22 cellular contexts compared by ENCODE assay signal in genomic region chr11:36012979-36013378, GRCh38.
A peak's percentile ranks its signal among the peaks of the same experiment; 100 is the strongest.
DNase-seq lines count a peak whose midpoint lies in the region; ATAC-seq and TF ChIP-seq lines count a peak whose summit lies in the region.
"Had no signal": no experiment of that assay in that cellular context is flagged by ENCODE, and none has a peak within 500 bp of the region (broad histone marks: within the 10 kb centered on the region; RNA-seq: fewer than 3 reads in every experiment).

No MANE protein-coding gene starts in this region.

- no peaks in the 10 kb centered on the region for H3K9me2 ChIP-seq in GM23248 (ENCODE audit: insufficient read depth)

- H3K27ac ChIP-seq in GM23248 (peak overlapping the region; percentile 59), osteoblast (ENCODE audit: low read depth, low read length) (peak overlapping the region; percentile 31), spleen (no peak overlapping the region)
- H3K27ac ChIP-seq: stomach, upper lobe of left lung, WERI-Rb-1 had no signal

- peak overlapping the region; percentile 50 for H3K4me3 ChIP-seq in GM23248
- peak overlapping the region; percentile 18 for H3K4me3 ChIP-seq in fibroblast of the aortic adventitia (ENCODE audit: low read depth, low read length)
- peak overlapping the region; percentile 37 for H3K4me3 ChIP-seq in osteoblast (ENCODE audit: insufficient read depth, low read length)
- no peak overlapping the region for H3K4me3 ChIP-seq in spleen
- H3K4me3 ChIP-seq: stomach, upper lobe of left lung had no signal

- H3K4me2 ChIP-seq in GM23248 (ENCODE audit: unreplicated experiment) = peak overlapping the region; percentile 71
- peak overlapping the region; percentile 60 for H3K4me2 ChIP-seq in osteoblast (ENCODE audit: insufficient read depth, low read length)

- intact Hi-C loops in spleen (cut with DNase I; ENCODE audit: low total_unique reads) = no loop called here

- H3K79me2 ChIP-seq in GM23248 (ENCODE audit: insufficient read depth) (no peaks in the 10 kb centered on the region), osteoblast (ENCODE audit: insufficient read depth, low read length) (peaks cover 17% of the 10 kb centered on the region)

- H2AFZ ChIP-seq in GM23248 (no peak overlapping the region), osteoblast (ENCODE audit: low read length) (no peak overlapping the region)

- H4K20me1 ChIP-seq in GM23248 (ENCODE audit: insufficient read depth) = no peaks in the 10 kb centered on the region
- H4K20me1 ChIP-seq in osteoblast (ENCODE audit: insufficient read depth, low read length) = no peaks in the 10 kb centered on the region

- peaks cover 48% of the 10 kb centered on the region for H3F3A ChIP-seq in GM23248 (ENCODE audit: insufficient read depth)

- peak overlapping the region; percentile 47 for H3K9ac ChIP-seq in GM23248

- peaks cover 50% of the 10 kb centered on the region for H3K4me1 ChIP-seq in GM23248 (ENCODE audit: insufficient read depth)
- H3K4me1 ChIP-seq in osteoblast (ENCODE audit: insufficient read depth, low read length) = peaks cover 50% of the 10 kb centered on the region
- peaks cover 0 to 5% (median 0%) of the 10 kb centered on the region in 6 donors for H3K4me1 ChIP-seq in spleen

- DNase-seq in GM23248 (peak; percentile 63), amniotic epithelial cell (ENCODE audit: low read depth) (peak; percentile 93), fibroblast of the aortic adventitia (ENCODE audit: low read depth) (peak; percentile 80), osteoblast (ENCODE audit: insufficient read length, low spot score, missing footprints) (no peak), spleen (no peak)
- DNase-seq: activated CD4-positive, alpha-beta T cell treated with anti-CD3 and anti-CD28 coated beads, Interleukin-2, amount 50 U/mL, for 1 hour; activated naive CD8-positive, alpha-beta T cell treated with anti-CD3 and anti-CD28 coated beads, Interleukin-2, amount 10 ng/mL, durations not matched to agents 7 days and 5 days; CD4-positive, alpha-beta T cell; DMS 273 treated with DMSO at 0.1 percent for 48 hours; islet precursor cell; naive thymus-derived CD4-positive, alpha-beta T cell; NCI-H1105; NCI-H2029 treated with DMSO at 0.1 percent for 48 hours; NCI-H446 treated with DMSO at 0.1 percent for 48 hours; occipital lobe; stomach; upper lobe of left lung; WERI-Rb-1 had no signal

- 77 to 82% methylated on average over 2 of the region's 2 CpGs for WGBS in GM23248 (ENCODE audit: low coverage in 1 of 2, low lambda C conversion rate in 2 of 2, missing lambda C conversion rate in 2 of 2), 2 experiments
- 87 to 96% (median 91%) methylated on average over 2 of the region's 2 CpGs for WGBS in spleen, 5 donors

- H3K9me3 ChIP-seq in GM23248 (ENCODE audit: low read depth) (no peaks in the 10 kb centered on the region), osteoblast (ENCODE audit: low read depth, low read length) (no peaks in the 10 kb centered on the region), spleen (no peaks in the 10 kb centered on the region)
- H3K9me3 ChIP-seq: stomach, upper lobe of left lung had no signal

- H3K36me3 ChIP-seq in GM23248 (ENCODE audit: low read depth) (no peaks in the 10 kb centered on the region), osteoblast (ENCODE audit: insufficient read depth, low read length) (no peaks in the 10 kb centered on the region), spleen (no peaks in the 10 kb centered on the region)
- H3K36me3 ChIP-seq: stomach, upper lobe of left lung, WERI-Rb-1 had no signal

- in situ Hi-C loops in GM23248 (cut with MboI) = no loop called here

- ATAC-seq in HG02884 (IDR thresholded peaks at IDR 0.05; ENCODE audit: unreplicated experiment) (no peak), HG03039 (IDR thresholded peaks at IDR 0.05; ENCODE audit: unreplicated experiment) (no peak)
- ATAC-seq: activated T-helper 17 cell treated with anti-CD3 and anti-CD28 coated beads, Interleukin-2, amount 50 U/mL, for 72 hours; HepG2; naive thymus-derived CD4-positive, alpha-beta T cell had no signal

- no peak for TF ChIP-seq POLR2A in spleen (IDR thresholded peaks at IDR 0.05)

- no peak for TF ChIP-seq CTCF in fibroblast of the aortic adventitia (IDR thresholded peaks at IDR 0.05; ENCODE audit: insufficient read depth, low read length)
- no peak for TF ChIP-seq CTCF in osteoblast (IDR thresholded peaks at IDR 0.05; ENCODE audit: extremely low read depth, low read depth, low read length)
- TF ChIP-seq CTCF in spleen (IDR thresholded peaks at IDR 0.05 in 8 of 11, conservative IDR thresholded peaks at IDR 0.05 in 3 of 11) = no peak

- H3K27me3 ChIP-seq in GM23248 (replicated peaks; ENCODE audit: insufficient read depth) (no peaks in the 10 kb centered on the region), osteoblast (ENCODE audit: insufficient read depth, low read length) (no peaks in the 10 kb centered on the region), spleen (replicated peaks in 1 of 7) (no peaks in the 10 kb centered on the region)
- H3K27me3 ChIP-seq: stomach, upper lobe of left lung had no signal

Comparison
In these comparisons a context has a peak if more than half of its experiments do, and no peak if none do; other contexts are left out.
1. DNase-seq: peak in GM23248 (single experiment), amniotic epithelial cell (single experiment) and fibroblast of the aortic adventitia (single experiment); none in osteoblast (single experiment) and spleen (single experiment).
2. H3K27ac ChIP-seq: peak in GM23248 (single experiment) and osteoblast (single experiment); none in spleen (0 of 8).
3. H3K4me3 ChIP-seq: peak in GM23248 (single experiment), fibroblast of the aortic adventitia (single experiment) and osteoblast (single experiment); none in spleen (0 of 8).